8 cellular contexts compared by ENCODE assay signal in the genomic region with DNA sequence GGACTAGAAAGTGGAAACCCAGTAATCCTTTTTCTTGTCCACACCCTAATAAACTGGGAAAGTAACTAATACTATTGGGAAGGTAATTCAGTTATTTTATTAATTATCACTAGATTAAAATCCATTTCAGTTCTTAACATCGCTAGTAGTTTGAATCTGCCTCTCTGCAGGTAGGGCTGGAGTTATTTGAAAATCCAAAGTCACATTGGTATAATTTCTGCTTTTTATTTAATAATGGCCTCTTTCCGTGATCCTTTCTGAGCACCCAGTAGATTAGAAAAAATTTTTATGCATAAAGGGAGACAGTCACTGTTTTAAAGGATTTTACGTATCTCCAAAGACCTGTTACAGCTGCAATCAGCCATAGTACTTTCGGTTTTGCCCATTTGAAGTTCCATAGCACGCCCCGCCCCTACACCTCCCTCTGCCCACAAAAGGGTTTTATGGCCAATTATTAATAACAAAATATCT. TPM values are rescaled to one million over a fixed set of nuclear protein-coding genes. Genes with fewer than 3 reads are reported as not detected.
DNase-seq lines count a peak whose midpoint lies in the region; ATAC-seq and TF ChIP-seq lines count a peak whose summit lies in the region.

No MANE protein-coding gene starts in this region.

- no peaks in the 10 kb centered on the region for H3K27me3 ChIP-seq in liver (ENCODE audit: control insufficient read depth in 4 of 4, insufficient read depth in 4 of 4, low read length in 3 of 4)

- TF ChIP-seq POLR2A in NB4 (IDR thresholded peaks at IDR 0.05; ENCODE audit: extremely low read depth, insufficient read length): no peak

- TF ChIP-seq CTCF in NB4 (IDR thresholded peaks at IDR 0.05; ENCODE audit: low read depth, low read length) (no peak), WI38 (IDR thresholded peaks at IDR 0.05; ENCODE audit: low read depth, low read length) (no peak), liver (IDR thresholded peaks at IDR 0.05; ENCODE audit: low read depth, low read length, missing input control) (no peak)

- peaks cover 2 to 14% (median 7%) of the 10 kb centered on the region in 4 donors for H3K4me1 ChIP-seq in liver (ENCODE audit: control insufficient read depth in 4 of 4, insufficient read depth in 4 of 4, low read length in 3 of 4)

- peak overlapping the region; percentile 40 to 99 for H3K9ac ChIP-seq in liver (ENCODE audit: low read depth in 1 of 2, low read length in 2 of 2)

- peaks cover 6 to 20% (median 19%) of the 10 kb centered on the region in 4 donors for H3K36me3 ChIP-seq in liver (ENCODE audit: control insufficient read depth in 4 of 4, insufficient read depth in 3 of 4, low read depth in 1 of 4, low read length in 3 of 4)

- WGBS in liver: under 1% methylated on average over 6 of the region's 6 CpGs

- H3K9me3 ChIP-seq in liver (ENCODE audit: control insufficient read depth in 4 of 4, low read length in 3 of 4): no peaks in the 10 kb centered on the region

- ATAC-seq in HG02642 (IDR thresholded peaks at IDR 0.05; ENCODE audit: poor library complexity, unreplicated experiment): peak; percentile 52

- DNase-seq in activated CD8-positive, alpha-beta memory T cell treated with anti-CD3 and anti-CD28 coated beads for 4 hours (ENCODE audit: low read depth in 2 of 2): peak; percentile 11 to 33
- no peak for DNase-seq in activated CD8-positive, alpha-beta memory T cell treated with anti-CD3 and anti-CD28 coated beads, Interleukin-2, amount 50 U/mL, for 48 hours
- peak; percentile 70 for DNase-seq in NB4 (ENCODE audit: low read depth)
- DNase-seq in dedifferentiated amniotic fluid mesenchymal stem cell (ENCODE audit: extremely low spot score): peak; percentile 58
- peak; percentile 23 to 25 for DNase-seq in stimulated activated CD8-positive, alpha-beta memory T cell treated with anti-CD3 and anti-CD28 coated beads, Interleukin-4, amount 100 ng/mL, for 1 hour (ENCODE audit: low read depth in 2 of 2, low spot score in 1 of 2)

- H3K27ac ChIP-seq in liver (ENCODE audit: low read depth in 1 of 2, low read length in 2 of 2): peak overlapping the region; percentile 87 to 92

- H3K4me3 ChIP-seq in NB4 (ENCODE audit: low read depth, low read length) (peak overlapping the region; percentile 95), WI38 (ENCODE audit: low read depth, low read length) (peak overlapping the region; percentile 94), liver (ENCODE audit: low read depth in 1 of 3, low read length in 3 of 3) (peak overlapping the region; percentile 50 to 98 (median 93))

- no peak for TF ChIP-seq RAD21 in liver (IDR thresholded peaks at IDR 0.05)

TF ChIP-seq in liver, 16 proteins besides CTCF, POLR2A, EP300 and RAD21:
- TF ChIP-seq, protein P1, sequence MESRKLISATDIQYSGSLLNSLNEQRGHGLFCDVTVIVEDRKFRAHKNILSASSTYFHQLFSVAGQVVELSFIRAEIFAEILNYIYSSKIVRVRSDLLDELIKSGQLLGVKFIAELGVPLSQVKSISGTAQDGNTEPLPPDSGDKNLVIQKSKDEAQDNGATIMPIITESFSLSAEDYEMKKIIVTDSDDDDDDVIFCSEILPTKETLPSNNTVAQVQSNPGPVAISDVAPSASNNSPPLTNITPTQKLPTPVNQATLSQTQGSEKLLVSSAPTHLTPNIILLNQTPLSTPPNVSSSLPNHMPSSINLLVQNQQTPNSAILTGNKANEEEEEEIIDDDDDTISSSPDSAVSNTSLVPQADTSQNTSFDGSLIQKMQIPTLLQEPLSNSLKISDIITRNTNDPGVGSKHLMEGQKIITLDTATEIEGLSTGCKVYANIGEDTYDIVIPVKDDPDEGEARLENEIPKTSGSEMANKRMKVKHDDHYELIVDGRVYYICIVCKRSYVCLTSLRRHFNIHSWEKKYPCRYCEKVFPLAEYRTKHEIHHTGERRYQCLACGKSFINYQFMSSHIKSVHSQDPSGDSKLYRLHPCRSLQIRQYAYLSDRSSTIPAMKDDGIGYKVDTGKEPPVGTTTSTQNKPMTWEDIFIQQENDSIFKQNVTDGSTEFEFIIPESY (IDR thresholded peaks at IDR 0.05): no peak
- TF ChIP-seq EGR1 (IDR thresholded peaks at IDR 0.05; ENCODE audit: low read depth in 2 of 2): no peak
- no peak for TF ChIP-seq HNF4G (IDR thresholded peaks at IDR 0.05)
- no peak for TF ChIP-seq JUND (IDR thresholded peaks at IDR 0.05)
- TF ChIP-seq NR2F2 (IDR thresholded peaks at IDR 0.05): no peak
- TF ChIP-seq TAF1 (conservative IDR thresholded peaks at IDR 0.05): no peak
- no peak for TF ChIP-seq RXRA (IDR thresholded peaks at IDR 0.05)
- TF ChIP-seq, protein P2, sequence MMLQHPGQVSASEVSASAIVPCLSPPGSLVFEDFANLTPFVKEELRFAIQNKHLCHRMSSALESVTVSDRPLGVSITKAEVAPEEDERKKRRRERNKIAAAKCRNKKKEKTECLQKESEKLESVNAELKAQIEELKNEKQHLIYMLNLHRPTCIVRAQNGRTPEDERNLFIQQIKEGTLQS (IDR thresholded peaks at IDR 0.05): no peak

RNA-seq across cellular contexts. Expression of gene COPB1, which starts 0.6 kb away (rescaled TPM):
- 100 to 1,000 TPM in 1 of 2 donors, 10 to 100 TPM in 1; 99.3 to 140 TPM for total RNA-seq in liver
- 10 to 100 TPM; 32.1 to 49.8 TPM for polyA plus RNA-seq in liver

RNA-seq across cellular contexts. Expression of gene PSMA1, which starts 20.0 kb away (rescaled TPM):
- 10 to 100 TPM; 76.5 to 84.5 TPM for total RNA-seq in liver
- 100 to 1,000 TPM in 1 of 2 donors, 10 to 100 TPM in 1; 84.9 to 191 TPM for polyA plus RNA-seq in liver
